ENCODE assay signal across 8 cellular contexts in the genomic region with DNA sequence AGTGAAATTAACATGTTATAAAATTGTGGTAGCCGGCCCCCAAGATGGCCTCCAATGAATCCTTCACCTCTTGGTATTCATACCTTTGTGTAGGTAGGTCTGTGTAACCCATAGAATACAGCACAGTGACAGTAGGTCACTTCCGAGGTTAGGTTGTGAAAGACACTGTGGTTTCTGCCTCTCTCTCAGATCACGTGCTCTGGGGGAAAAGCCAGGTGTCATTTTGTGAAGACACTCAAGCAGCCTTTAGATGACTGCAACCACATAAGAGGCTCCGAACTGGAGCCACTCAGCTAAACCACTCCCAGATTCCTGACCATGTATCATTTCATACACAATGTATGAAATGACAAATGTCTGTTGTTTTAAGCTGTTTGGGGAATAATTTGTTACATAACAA. TPM values are rescaled to one million over a fixed set of nuclear protein-coding genes. Genes with fewer than 3 reads are reported as not detected.
DNase-seq lines count a peak whose midpoint lies in the region; ATAC-seq, FAIRE-seq and TF ChIP-seq lines count a peak whose summit lies in the region.

No MANE protein-coding gene starts in this region.

- peaks cover 26% of the 10 kb centered on the region for H3K4me1 Mint-ChIP-seq in activated naive CD8-positive, alpha-beta T cell treated with anti-CD3 and anti-CD28 coated beads for 36 hours

- H2AFZ ChIP-seq in OCI-LY1 (ENCODE audit: low read length): no peak overlapping the region

- no peaks in the 10 kb centered on the region for H3K9me2 ChIP-seq in OCI-LY1 (ENCODE audit: low read depth, low read length)

- H4K20me1 ChIP-seq in OCI-LY1 (ENCODE audit: insufficient read depth, low read length): no peaks in the 10 kb centered on the region

- no peaks in the 10 kb centered on the region for H3F3A ChIP-seq in OCI-LY1 (ENCODE audit: insufficient read depth, low read length)

- no peaks in the 10 kb centered on the region for H3K36me3 ChIP-seq in OCI-LY1 (ENCODE audit: insufficient read depth, low read length)

- DNase-seq in activated naive CD8-positive, alpha-beta T cell treated with anti-CD3 and anti-CD28 coated beads for 36 hours: peak; percentile 52
- DNase-seq in stimulated activated CD8-positive, alpha-beta memory T cell treated with anti-CD3 and anti-CD28 coated beads, Interleukin-7, amount 100 ng/mL, for 24 hours (ENCODE audit: low read depth): peak; percentile 17
- DNase-seq in GM03348 (ENCODE audit: low spot score): no peak
- no peak for DNase-seq in H54 (ENCODE audit: insufficient read length, low spot score)
- no peak for DNase-seq in medulla oblongata (ENCODE audit: extremely low spot score)

- no peak for TF ChIP-seq POLR2A in H54 (IDR thresholded peaks at IDR 0.05; ENCODE audit: low read depth, low read length)

- H3K9me3 ChIP-seq in OCI-LY1 (ENCODE audit: low read length): no peaks in the 10 kb centered on the region

- H3K4me3 ChIP-seq in OCI-LY1 (ENCODE audit: low read depth, low read length, poor library complexity, severe bottlenecking): no peak overlapping the region

- H3K36me3 Mint-ChIP-seq in activated naive CD8-positive, alpha-beta T cell treated with anti-CD3 and anti-CD28 coated beads for 36 hours: peaks cover 10% of the 10 kb centered on the region

- H3K79me2 ChIP-seq in OCI-LY1 (ENCODE audit: insufficient read depth, low read length): 0 out of 2 replicates have a peak, but pooled peaks cover 3% of the 10 kb centered on the region

- no peak for FAIRE-seq in H54 (lab: Jason Lieb, UNC)

- no peak overlapping the region for H3K9ac ChIP-seq in OCI-LY1 (ENCODE audit: low read length)

- no peaks in the 10 kb centered on the region for H3K27me3 ChIP-seq in OCI-LY1 (ENCODE audit: insufficient read depth, low read length)

- no peaks in the 10 kb centered on the region for H3K27me3 Mint-ChIP-seq in activated naive CD8-positive, alpha-beta T cell treated with anti-CD3 and anti-CD28 coated beads for 36 hours

- H3K4me1 ChIP-seq in OCI-LY1 (ENCODE audit: insufficient read depth, low read length, severe bottlenecking): peaks cover 50% of the 10 kb centered on the region

- ATAC-seq in GM18867 (IDR thresholded peaks at IDR 0.05; ENCODE audit: unreplicated experiment) (peak; percentile 99), HG02943 (IDR thresholded peaks at IDR 0.05; ENCODE audit: low read depth, unreplicated experiment) (peak; percentile 95)

- no peak overlapping the region for H3K27ac Mint-ChIP-seq in activated naive CD8-positive, alpha-beta T cell treated with anti-CD3 and anti-CD28 coated beads for 36 hours

- TF ChIP-seq CTCF in OCI-LY1 (IDR thresholded peaks at IDR 0.05; ENCODE audit: low read length): no peak

- H3K4me2 ChIP-seq in OCI-LY1 (ENCODE audit: low read length): peak overlapping the region; percentile 39

- no peaks in the 10 kb centered on the region for H3K9me3 Mint-ChIP-seq in activated naive CD8-positive, alpha-beta T cell treated with anti-CD3 and anti-CD28 coated beads for 36 hours

- H3K27ac ChIP-seq in OCI-LY1 (ENCODE audit: low read depth, low read length, poor library complexity, severe bottlenecking): peak overlapping the region; percentile 67

- no peak overlapping the region for H3K4me3 Mint-ChIP-seq in activated naive CD8-positive, alpha-beta T cell treated with anti-CD3 and anti-CD28 coated beads for 36 hours

RNA-seq across cellular contexts. Expression of a gene that starts 9.8 kb away (rescaled TPM):
- total RNA-seq in activated naive CD8-positive, alpha-beta T cell treated with anti-CD3 and anti-CD28 coated beads for 36 hours: 10 to 100 TPM; 13.6 to 15.3 TPM

Comparison
In these comparisons a context has a peak if more than half of its experiments do, and no peak if none do; other contexts are left out.
1. DNase-seq: peak in activated naive CD8-positive, alpha-beta T cell treated with anti-CD3 and anti-CD28 coated beads for 36 hours (single experiment) and stimulated activated CD8-positive, alpha-beta memory T cell treated with anti-CD3 and anti-CD28 coated beads, Interleukin-7, amount 100 ng/mL, for 24 hours (single experiment); none in GM03348 (single experiment), H54 (single experiment) and medulla oblongata (single experiment).